In genomic region chr3:52171577-52172261, GRCh38 we compare ENCODE assay signal across 1 cellular context.
TF ChIP-seq lines count a peak whose summit lies in the region.

No MANE protein-coding gene starts in this region.

TF ChIP-seq in H1, 55 proteins besides CTCF, POLR2A, EP300 and RAD21:
- TF ChIP-seq POLR2AphosphoS5 (IDR thresholded peaks at IDR 0.05; ENCODE audit: low read depth, low read length) = no peak
- no peak for TF ChIP-seq CHD7 (IDR thresholded peaks at IDR 0.05; ENCODE audit: insufficient replicate concordance, low read length)
- no peak for TF ChIP-seq USF2 (IDR thresholded peaks at IDR 0.05; ENCODE audit: low read length)
- no peak for TF ChIP-seq TCF12 (IDR thresholded peaks at IDR 0.05; ENCODE audit: low read depth, low read length)
- no peak for TF ChIP-seq RFX5 (IDR thresholded peaks at IDR 0.05; ENCODE audit: borderline replicate concordance, low read depth, low read length)
- no peak for TF ChIP-seq RBBP5 (IDR thresholded peaks at IDR 0.05; ENCODE audit: borderline replicate concordance, low read depth, low read length)
- TF ChIP-seq HDAC6 (IDR thresholded peaks at IDR 0.05; ENCODE audit: low read depth, low read length) = no peak
- TF ChIP-seq HDAC2 (IDR thresholded peaks at IDR 0.05; ENCODE audit: borderline replicate concordance in 1 of 2, low read depth in 2 of 2, low read length in 2 of 2) = no peak
- no peak for TF ChIP-seq RXRA (IDR thresholded peaks at IDR 0.05; ENCODE audit: insufficient read depth, low read depth, low read length)
- no peak for TF ChIP-seq KDM4A (IDR thresholded peaks at IDR 0.05; ENCODE audit: low read depth, low read length, severe bottlenecking)
- no peak for TF ChIP-seq BCL11A (IDR thresholded peaks at IDR 0.05; ENCODE audit: low read depth in 2 of 2, low read length in 2 of 2)
- no peak for TF ChIP-seq RNF2 (IDR thresholded peaks at IDR 0.05; ENCODE audit: borderline replicate concordance, low read depth, low read length, missing control alignments, poor library complexity, severe bottlenecking)
- no peak for TF ChIP-seq BACH1 (IDR thresholded peaks at IDR 0.05; ENCODE audit: low read length)
- no peak for TF ChIP-seq E2F6 (IDR thresholded peaks at IDR 0.05)
- TF ChIP-seq SIRT6 (IDR thresholded peaks at IDR 0.05; ENCODE audit: low read length) = no peak
- no peak for TF ChIP-seq ZNF274 (IDR thresholded peaks at IDR 0.05; ENCODE audit: borderline replicate concordance, extremely low read depth, low read length)
- no peak for TF ChIP-seq SIN3A (conservative IDR thresholded peaks at IDR 0.05 in 1 of 2, IDR thresholded peaks at IDR 0.05 in 1 of 2; ENCODE audit: low read depth in 1 of 2, low read length in 2 of 2)
